27 cellular contexts compared by ENCODE assay signal in genomic region chr15:25052191-25052999, GRCh38.
DNase-seq lines count a peak whose midpoint lies in the region; ATAC-seq and TF ChIP-seq lines count a peak whose summit lies in the region.
"Had no signal": no experiment of that assay in that cellular context is flagged by ENCODE, and none has a peak within 500 bp of the region (broad histone marks: within the 10 kb centered on the region; RNA-seq: fewer than 3 reads in every experiment).

No MANE protein-coding gene starts in this region.

- H3K9me3 ChIP-seq in duodenal mucosa (ENCODE audit: control insufficient read depth in 1 of 2, low read length in 2 of 2) (peaks cover 93 to 99% of the 10 kb centered on the region in 2 donors), stomach smooth muscle (ENCODE audit: control insufficient read depth in 2 of 2, low read length in 2 of 2) (peaks cover 52 to 99% of the 10 kb centered on the region in 2 donors), esophagus muscularis mucosa (peaks cover 38 to 100% (median 100%) of the 10 kb centered on the region in 4 donors)

- no peak for TF ChIP-seq EP300 in esophagus muscularis mucosa (IDR thresholded peaks at IDR 0.05)

- H3K36me3 ChIP-seq in duodenal mucosa (ENCODE audit: control insufficient read depth in 1 of 2, insufficient read depth in 2 of 2, low read length in 2 of 2) (peaks cover 59 to 73% of the 10 kb centered on the region in 2 donors), stomach smooth muscle (ENCODE audit: control insufficient read depth in 2 of 2, insufficient read depth in 2 of 2, low read length in 2 of 2) (peaks cover 77 to 89% of the 10 kb centered on the region in 2 donors), esophagus muscularis mucosa (peaks cover 77 to 100% (median 91%) of the 10 kb centered on the region in 4 donors)
- H3K36me3 ChIP-seq: uterus had no signal

- no peak for TF ChIP-seq POLR2A in esophagus muscularis mucosa (IDR thresholded peaks at IDR 0.05; ENCODE audit: low read depth)

- H3K4me3 ChIP-seq in duodenal mucosa (ENCODE audit: low read depth in 1 of 2, low read length in 2 of 2) (peak overlapping the region; percentile 37 to 51), stomach smooth muscle (ENCODE audit: low read length in 2 of 2) (peak overlapping the region; percentile 38 to 44), esophagus muscularis mucosa (no peak overlapping the region)
- H3K4me3 ChIP-seq: body of pancreas, GM23338, suprapubic skin, uterus had no signal

- H3K27me3 ChIP-seq in duodenal mucosa (ENCODE audit: control insufficient read depth in 1 of 2, insufficient read depth in 2 of 2, low read length in 2 of 2), result no peaks in the 10 kb centered on the region
- H3K27me3 ChIP-seq in stomach smooth muscle (ENCODE audit: control insufficient read depth in 1 of 2, insufficient read depth in 2 of 2, low read length in 2 of 2), result no peaks in the 10 kb centered on the region
- no peaks in the 10 kb centered on the region for H3K27me3 ChIP-seq in esophagus muscularis mucosa
- H3K27me3 ChIP-seq: body of pancreas, suprapubic skin, uterus had no signal

- no peak overlapping the region for H3K9ac ChIP-seq in duodenal mucosa (ENCODE audit: low read depth in 1 of 2, low read length in 2 of 2)
- H3K9ac ChIP-seq in stomach smooth muscle (ENCODE audit: low read length in 2 of 2), result no peak overlapping the region

- peak; percentile 1 for DNase-seq in GM03348 (ENCODE audit: low spot score)
- peak; percentile 57 for DNase-seq in mesenteric fat pad (ENCODE audit: low spot score)
- no peak for DNase-seq in esophagus muscularis mucosa (ENCODE audit: extremely low spot score)
- DNase-seq in T1000 (lab: John Stamatoyannopoulos, UW), result no peak
- DNase-seq: activated CD4-positive, alpha-beta T cell treated with anti-CD3 and anti-CD28 coated beads, Interleukin-2, amount 50 U/mL, for 1 hour; CD4-positive, CD25-positive, alpha-beta regulatory T cell; DMS 273 treated with DMSO at 0.1 percent for 48 hours; effector CD8-positive, alpha-beta T cell; foreskin melanocyte; hippocampal formation; KG1; NCI-H1436 treated with DMSO at 0.1 percent for 48 hours; NCI-H2107; NCI-H446; nephron progenitor cell; OCI-M1; stimulated activated CD4-positive, alpha-beta T cell treated with anti-CD3 and anti-CD28 coated beads, Interleukin-2, amount 100 ng/mL, for 24 hours; WERI-Rb-1 had no signal

- ATAC-seq in GM18907 (IDR thresholded peaks at IDR 0.05; ENCODE audit: unreplicated experiment), result no peak
- ATAC-seq: activated T-helper 17 cell treated with anti-CD3 and anti-CD28 coated beads, Interleukin-2, amount 50 U/mL, for 72 hours; body of pancreas; esophagus mucosa; GM23338 had no signal

- H3K27ac ChIP-seq in duodenal mucosa (ENCODE audit: low read depth, low read length) (no peak overlapping the region), stomach smooth muscle (ENCODE audit: low read length) (no peak overlapping the region), esophagus muscularis mucosa (replicated peaks in 1 of 4) (no peak overlapping the region)
- H3K27ac ChIP-seq: body of pancreas, suprapubic skin, uterus, WERI-Rb-1 had no signal

- H3K4me1 ChIP-seq in duodenal mucosa (ENCODE audit: control insufficient read depth in 1 of 2, insufficient read depth in 2 of 2, low read length in 2 of 2) (no peaks in the 10 kb centered on the region), stomach smooth muscle (ENCODE audit: control insufficient read depth, insufficient read depth, low read length) (no peaks in the 10 kb centered on the region), esophagus muscularis mucosa (no peaks in the 10 kb centered on the region)
- H3K4me1 ChIP-seq: body of pancreas, suprapubic skin, uterus had no signal

- TF ChIP-seq CTCF in esophagus muscularis mucosa (IDR thresholded peaks at IDR 0.05), result no peak

- whole genome bisulfite sequencing in esophagus muscularis mucosa, result 87% methylated on average over 12 of the region's 14 CpGs

- intact Hi-C loops in esophagus muscularis mucosa (cut with DNase I), result no loop called here

Comparison
In these comparisons a context has a peak if more than half of its experiments do, and no peak if none do; other contexts are left out.
1. DNase-seq: peak in GM03348 (single experiment) and mesenteric fat pad (single experiment); none in esophagus muscularis mucosa (single experiment) and T1000 (single experiment).
2. H3K4me3 ChIP-seq: peak in duodenal mucosa (2 of 2) and stomach smooth muscle (2 of 2); none in esophagus muscularis mucosa (0 of 4).